Comparison of ENCODE assay signal across 23 cellular contexts in genomic region chr6:17710331-17710730, GRCh38. TPM values are rescaled to one million over a fixed set of nuclear protein-coding genes. Genes with fewer than 3 reads are reported as not detected.
DNase-seq lines count a peak whose midpoint lies in the region; ATAC-seq and TF ChIP-seq lines count a peak whose summit lies in the region.
"Had no signal": no experiment of that assay in that cellular context is flagged by ENCODE, and none has a peak within 500 bp of the region (broad histone marks: within the 10 kb centered on the region; RNA-seq: fewer than 3 reads in every experiment).

No MANE protein-coding gene starts in this region.

- H3K4me2 ChIP-seq in IMR-90 (ENCODE audit: low read depth, low read length) (peak overlapping the region; percentile 64; the same call in 1 of the 2 replicates), osteoblast (ENCODE audit: insufficient read depth, low read length) (no peak overlapping the region)
- H3K4me2 ChIP-seq: BLaER1 had no signal

- H4K8ac ChIP-seq in IMR-90 (ENCODE audit: low read depth in 2 of 2, low read length in 2 of 2) = peak overlapping the region in 1 of 2 experiments; percentile 17; a peak in 1 of 4 replicates

- peaks cover 12% of the 10 kb centered on the region for H3K79me2 ChIP-seq in osteoblast (ENCODE audit: insufficient read depth, low read length)

- no peaks in the 10 kb centered on the region for H3K36me3 ChIP-seq in IMR-90 (ENCODE audit: control insufficient read depth, insufficient read depth, low read length)
- no peaks in the 10 kb centered on the region for H3K36me3 ChIP-seq in osteoblast (ENCODE audit: insufficient read depth, low read length)
- H3K36me3 ChIP-seq: BLaER1, gastroesophageal sphincter, thoracic aorta had no signal

- H3K56ac ChIP-seq in IMR-90 (ENCODE audit: extremely low read depth, insufficient read depth, low read length) = no peak overlapping the region

- no peak for TF ChIP-seq RAD21 in IMR-90 (IDR thresholded peaks at IDR 0.05; ENCODE audit: low read length)

- peak; percentile 3; the same call in 1 of the 2 replicates for ATAC-seq in IMR-90 (ENCODE audit: low read depth)
- ATAC-seq: gastroesophageal sphincter; stimulated activated memory B cell treated with anti-CD40 and anti-IgM and Interleukin-4, amounts not matched to agents 10 μg/mL and 1 μg/mL and 100 μg/mL, for 72 hours; WTC11 had no signal

- H4K20me1 ChIP-seq in IMR-90 (ENCODE audit: insufficient read depth, low read length) = peaks cover 7% of the 10 kb centered on the region; the same call in 1 of the 2 replicates
- H4K20me1 ChIP-seq in osteoblast (ENCODE audit: insufficient read depth, low read length) = no peaks in the 10 kb centered on the region

- H4K91ac ChIP-seq in IMR-90 (ENCODE audit: insufficient read depth, low read depth, low read length) = peak overlapping the region; percentile 31; the same call in 1 of the 2 replicates

- H2AFZ ChIP-seq in IMR-90 (replicated peaks; ENCODE audit: low read length, poor library complexity) (no peak overlapping the region), osteoblast (ENCODE audit: low read length) (no peak overlapping the region)

- CTCF ChIA-PET in IMR-90 (lab: Yijun Ruan, JAX) = no interaction called here

- H3K9me3 ChIP-seq in IMR-90 (ENCODE audit: control insufficient read depth, insufficient read depth, low read length) (no peaks in the 10 kb centered on the region), osteoblast (ENCODE audit: low read depth, low read length) (no peaks in the 10 kb centered on the region)
- H3K9me3 ChIP-seq: BLaER1, Caco-2, gastroesophageal sphincter, thoracic aorta had no signal

- peak overlapping the region; percentile 53 for H2BK20ac ChIP-seq in IMR-90 (ENCODE audit: low read depth, low read length)

- H2BK120ac ChIP-seq in IMR-90 (ENCODE audit: low read depth, low read length) = peak overlapping the region; percentile 35; the same call in 1 of the 2 replicates

- peaks cover 6% of the 10 kb centered on the region; the same call in 1 of the 2 replicates for H3K9me1 ChIP-seq in IMR-90 (ENCODE audit: insufficient read depth, low read length)

- peak overlapping the region; percentile 25; the same call in 1 of the 2 replicates for H3K23ac ChIP-seq in IMR-90 (ENCODE audit: low read depth, low read length)

- H3K18ac ChIP-seq in IMR-90 (ENCODE audit: low read depth, low read length) = peak overlapping the region; percentile 30; the same call in 1 of the 2 replicates

- no peak overlapping the region for H3K9ac ChIP-seq in IMR-90 (ENCODE audit: low read depth, low read length)
- H3K9ac ChIP-seq: BLaER1 had no signal

- no peak overlapping the region for H2AK9ac ChIP-seq in IMR-90 (replicated peaks; ENCODE audit: low read depth, low read length, poor library complexity)

- POLR2A ChIA-PET in IMR-90 (lab: Charles Lee; ENCODE audit: unreplicated experiment) = interaction anchor here (0.7 kb wide), 1 partner anchor 140 kb away, joined by 3 read pairs; no protein-coding TSS in a partner anchor

- TF ChIP-seq CTCF in IMR-90 (conservative IDR thresholded peaks at IDR 0.05; ENCODE audit: low read depth, low read length) (no peak), choroid plexus epithelial cell (conservative IDR thresholded peaks at IDR 0.05; ENCODE audit: low read depth, low read length) (no peak), osteoblast (IDR thresholded peaks at IDR 0.05; ENCODE audit: extremely low read depth, low read depth, low read length) (no peak)

- H4K5ac ChIP-seq in IMR-90 (ENCODE audit: low read depth, low read length) = no peak overlapping the region; the same call in 1 of the 2 replicates

- H3K27me3 ChIP-seq in IMR-90 (ENCODE audit: control insufficient read depth, insufficient read depth, low read length) = no peaks in the 10 kb centered on the region
- H3K27me3 ChIP-seq in osteoblast (ENCODE audit: insufficient read depth, low read length) = no peaks in the 10 kb centered on the region
- H3K27me3 ChIP-seq: BLaER1, dorsolateral prefrontal cortex, gastroesophageal sphincter had no signal

- dilution Hi-C loops in IMR-90 (cut with HindIII; ENCODE audit: low sequenced_read_pairs, unreplicated experiment) = no loop called here

- no CpG with 5 or more reads among the region's 3 CpGs for WGBS in IMR-90 (ENCODE audit: extremely low coverage in 2 of 2, insufficient read length in 1 of 2), 2 experiments

- H3K4ac ChIP-seq in IMR-90 (ENCODE audit: low read depth, low read length) = peak overlapping the region; percentile 4; the same call in 1 of the 2 replicates

- H3K4me1 ChIP-seq in IMR-90 (ENCODE audit: control insufficient read depth, insufficient read depth, low read length) (peaks cover 8% of the 10 kb centered on the region), osteoblast (ENCODE audit: insufficient read depth, low read length) (peaks cover 26% of the 10 kb centered on the region)

- no peak overlapping the region for H3K14ac ChIP-seq in IMR-90 (replicated peaks; ENCODE audit: low read depth, low read length)

- peak overlapping the region; percentile 91 for H2BK5ac ChIP-seq in IMR-90 (ENCODE audit: low read depth, low read length, poor library complexity, severe bottlenecking)

- H3K4me3 ChIP-seq in IMR-90 (ENCODE audit: insufficient read depth, low read depth, low read length) = no peak overlapping the region
- H3K4me3 ChIP-seq in choroid plexus epithelial cell (ENCODE audit: low read depth, low read length) = no peak overlapping the region
- H3K4me3 ChIP-seq in osteoblast (ENCODE audit: insufficient read depth, low read length) = no peak overlapping the region
- H3K4me3 ChIP-seq: BLaER1, dorsolateral prefrontal cortex, gastroesophageal sphincter, lung, skin epidermis, thoracic aorta had no signal

- intact Hi-C loops in IMR-90 (cut with micrococcal nuclease) = no loop called here

- DNase-seq in EL = peak; percentile 56
- DNase-seq in IMR-90 = peak; percentile 85
- DNase-seq in choroid plexus epithelial cell (ENCODE audit: low read depth) = peak; percentile 71
- DNase-seq in osteoblast (ENCODE audit: insufficient read length, low spot score, missing footprints) = peak; percentile 82
- no peak for DNase-seq in activated effector memory CD4-positive, alpha-beta T cell treated with Interleukin-2 at 50 U/mL for 16 hours
- DNase-seq in NCI-H446 (lab: John Stamatoyannopoulos, UW) = no peak
- no peak for DNase-seq in dermis blood vessel endothelial cell
- DNase-seq: activated CD4-positive, alpha-beta T cell treated with anti-CD3 and anti-CD28 coated beads, Interleukin-2, amount 50 U/mL, for 48 hours; activated gamma-delta T cell; amygdala; Caco-2; central memory CD4-positive, alpha-beta T cell; dorsolateral prefrontal cortex; kidney; NCI-H1436 treated with DMSO at 0.1 percent for 48 hours; stimulated activated CD4-positive, alpha-beta T cell treated with anti-CD3 and anti-CD28 coated beads, Interleukin-1b, Interleukin-23, amount 100 ng/mL, for 48 hours had no signal

- no peak overlapping the region; the same call in 1 of the 2 replicates for H2AK5ac ChIP-seq in IMR-90 (ENCODE audit: low read depth, low read length)

- H3K79me1 ChIP-seq in IMR-90 (ENCODE audit: low read depth in 1 of 2, low read length in 2 of 2) = peaks cover 0 to 26% of the 10 kb centered on the region in 2 experiments; a peak in 2 of 4 replicates

- in situ Hi-C loops in IMR-90 (cut with MboI; ENCODE audit: low sequenced_read_pairs) = no loop called here

- TF ChIP-seq POLR2A in IMR-90 (IDR thresholded peaks at IDR 0.05; ENCODE audit: low read depth, low read length) = no peak

- H2BK15ac ChIP-seq in IMR-90 (ENCODE audit: low read depth, low read length) = peak overlapping the region; percentile 41; the same call in 1 of the 3 replicates

- no TSS peak for BruUV-seq in IMR-90 (replicated peaks; lab: Mats Ljungman, UMichigan)

- H3K27ac ChIP-seq in IMR-90 (ENCODE audit: insufficient read depth, low read length) (no peak overlapping the region), osteoblast (ENCODE audit: low read depth, low read length) (no peak overlapping the region)
- H3K27ac ChIP-seq: BLaER1, dorsolateral prefrontal cortex, gastroesophageal sphincter, skin epidermis, thoracic aorta had no signal

TF ChIP-seq in IMR-90, 13 proteins besides CTCF, POLR2A, EP300 and RAD21:
- TF ChIP-seq CHD1 (IDR thresholded peaks at IDR 0.05; ENCODE audit: low read depth, low read length) (no peak), MAZ (IDR thresholded peaks at IDR 0.05; ENCODE audit: borderline replicate concordance, low read depth, low read length) (no peak), FOS (IDR thresholded peaks at IDR 0.05; ENCODE audit: low read depth, low read length) (no peak), RFX5 (IDR thresholded peaks at IDR 0.05; ENCODE audit: low read depth, low read length) (no peak), BHLHE40 (IDR thresholded peaks at IDR 0.05; ENCODE audit: low read depth, low read length) (peak; percentile 97), MAFK (IDR thresholded peaks at IDR 0.05; ENCODE audit: low read depth, low read length) (no peak), NFE2L2 (IDR thresholded peaks at IDR 0.05; ENCODE audit: low read depth, low read length) (no peak), SMC3 (IDR thresholded peaks at IDR 0.05; ENCODE audit: low read depth, low read length) (no peak), CEBPB (IDR thresholded peaks at IDR 0.05; ENCODE audit: low read depth, low read length) (peak; percentile 97), ELK1 (IDR thresholded peaks at IDR 0.05; ENCODE audit: borderline replicate concordance, low read depth, low read length) (no peak), USF2 (IDR thresholded peaks at IDR 0.05; ENCODE audit: low read depth, low read length) (peak; percentile 61; the same call in 1 of the 2 replicates)
TF ChIP-seq in IMR-90: peak in this region for 3.

RNA-seq across cellular contexts. Expression of gene NUP153, which starts 3.6 kb away (rescaled TPM):
- total RNA-seq in IMR-90 (2012; rRNA removed) (37.5 and 39.4 TPM in 2 replicates), osteoblast (28.6 TPM in 2 replicates), dermis blood vessel endothelial cell (31.3 and 41.7 TPM in 2 replicates)
- 17.2 and 17.5 TPM in 2 replicates for polyA plus RNA-seq in IMR-90 (2012; rRNA removed)
- 3.9 and 4.4 TPM in 2 replicates for polyA plus RNA-seq in IMR-90 (2012; cell fraction: cytosol; rRNA removed)
- 9.2 and 32.3 TPM in 2 replicates for polyA plus RNA-seq in IMR-90 (2012; cell fraction: nucleus; rRNA removed; ENCODE audit: low replicate concordance)

Comparison
In these comparisons a context has a peak if more than half of its experiments do, and no peak if none do; other contexts are left out.
1. DNase-seq: peak in EL (single experiment), IMR-90 (single experiment), choroid plexus epithelial cell (single experiment) and osteoblast (single experiment); none in activated effector memory CD4-positive, alpha-beta T cell treated with Interleukin-2 at 50 U/mL for 16 hours (single experiment), NCI-H446 (0 of 2) and dermis blood vessel endothelial cell (single experiment).